ENCODE assay signal across 16 cellular contexts in the genomic region with DNA sequence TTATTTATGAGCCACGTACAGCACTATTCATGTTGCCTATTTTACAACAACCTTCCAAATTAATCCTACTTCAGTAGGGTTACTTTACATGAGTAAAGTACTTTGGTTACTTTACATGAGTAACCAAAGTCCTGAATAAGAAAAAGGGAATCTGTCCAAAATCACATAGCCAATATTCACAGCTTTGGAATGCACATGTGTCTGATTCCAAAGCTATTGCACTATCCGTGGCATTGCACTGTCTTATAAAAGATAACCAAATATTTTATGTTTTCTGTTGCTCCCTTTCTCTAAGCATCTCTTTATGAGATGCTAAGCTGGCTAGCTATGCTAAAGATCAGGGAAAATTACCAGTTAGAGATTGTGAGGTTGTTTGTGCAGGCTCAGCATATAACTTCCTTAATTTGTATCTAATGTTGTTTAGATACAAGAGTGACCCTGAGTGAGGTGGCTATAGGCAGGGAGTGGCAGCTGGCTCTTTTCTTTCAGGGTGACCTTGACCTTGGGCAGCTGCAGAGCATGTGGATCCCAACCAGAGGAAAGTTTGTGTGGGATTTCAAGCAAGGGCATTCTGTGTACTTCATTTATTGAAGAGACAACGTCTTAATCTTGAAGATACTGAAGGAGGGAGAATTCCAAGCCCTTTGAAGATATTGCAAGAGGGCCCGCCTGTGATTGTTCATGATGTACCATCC.
DNase-seq lines count a peak whose midpoint lies in the region; ATAC-seq and TF ChIP-seq lines count a peak whose summit lies in the region.
"Had no signal": no experiment of that assay in that cellular context is flagged by ENCODE, and none has a peak within 500 bp of the region (broad histone marks: within the 10 kb centered on the region; RNA-seq: fewer than 3 reads in every experiment).

No MANE protein-coding gene starts in this region.

- H3K27ac ChIP-seq in GM23248 (peak overlapping the region; percentile 74), suprapubic skin (no peak overlapping the region)
- H3K27ac ChIP-seq: esophagus squamous epithelium had no signal

- peak overlapping the region; percentile 65 for H3K4me2 ChIP-seq in GM23248 (ENCODE audit: unreplicated experiment)

- H3K9me3 ChIP-seq in GM23248 (ENCODE audit: low read depth) (no peaks in the 10 kb centered on the region), adipocyte (ENCODE audit: control insufficient read depth, low read length) (no peaks in the 10 kb centered on the region), suprapubic skin (no peaks in the 10 kb centered on the region)
- H3K9me3 ChIP-seq: esophagus squamous epithelium had no signal

- TF ChIP-seq POLR2A in suprapubic skin (IDR thresholded peaks at IDR 0.05) = no peak

- no peaks in the 10 kb centered on the region for H4K20me1 ChIP-seq in GM23248 (ENCODE audit: insufficient read depth)

- no peaks in the 10 kb centered on the region for H3K27me3 ChIP-seq in GM23248 (replicated peaks; ENCODE audit: insufficient read depth)
- no peaks in the 10 kb centered on the region for H3K27me3 ChIP-seq in adipocyte (replicated peaks; ENCODE audit: control insufficient read depth, insufficient read depth, low read length)
- no peaks in the 10 kb centered on the region for H3K27me3 ChIP-seq in suprapubic skin
- H3K27me3 ChIP-seq: esophagus squamous epithelium had no signal

- TF ChIP-seq EP300 in suprapubic skin (IDR thresholded peaks at IDR 0.05) = no peak

- peaks cover 26% of the 10 kb centered on the region for H3K4me1 ChIP-seq in GM23248 (ENCODE audit: insufficient read depth)
- peaks cover 14% of the 10 kb centered on the region for H3K4me1 ChIP-seq in adipocyte (ENCODE audit: control insufficient read depth, insufficient read depth, low read length)
- no peaks in the 10 kb centered on the region for H3K4me1 ChIP-seq in suprapubic skin
- H3K4me1 ChIP-seq: esophagus squamous epithelium had no signal

- H3K4me3 ChIP-seq in GM23248 (peak overlapping the region; percentile 18; the same call in 1 of the 2 replicates), adipocyte (ENCODE audit: low read length) (no peak overlapping the region), suprapubic skin (no peak overlapping the region)
- H3K4me3 ChIP-seq: esophagus squamous epithelium had no signal

- in situ Hi-C loops in GM23248 (cut with MboI) = no loop called here

- peaks cover 24% of the 10 kb centered on the region for H3F3A ChIP-seq in GM23248 (ENCODE audit: insufficient read depth)

- peak; percentile 15 for DNase-seq in 8988T
- DNase-seq in GM23248 = peak; percentile 94
- DNase-seq in adipocyte (ENCODE audit: low read depth) = peak; percentile 88
- DNase-seq in fibroblast of the conjunctiva (ENCODE audit: low read depth) = peak; percentile 75
- DNase-seq in SHP77 treated with DMSO at 0.1 percent for 48 hours (lab: John Stamatoyannopoulos, UW) = no peak
- no peak for DNase-seq in NCI-H2081 (lab: John Stamatoyannopoulos, UW)
- DNase-seq in suprapubic skin (ENCODE audit: low spot score in 2 of 2) = no peak
- DNase-seq: ACHN; activated naive CD8-positive, alpha-beta T cell treated with anti-CD3 and anti-CD28 coated beads for 36 hours; cortex of kidney; esophagus squamous epithelium; NCI-H1417 treated with DMSO at 0.1 percent for 48 hours; occipital lobe; OCI-M1; stimulated activated CD4-positive, alpha-beta T cell treated with anti-CD3 and anti-CD28 coated beads, Interleukin-12 subunit alpha, Interleukin-12 subunit beta, amount 100 ng/mL, for 4 hours had no signal

- no peak for ATAC-seq in HG02885 (IDR thresholded peaks at IDR 0.05; ENCODE audit: poor library complexity, unreplicated experiment)

- H3K36me3 ChIP-seq in GM23248 (ENCODE audit: low read depth) (no peaks in the 10 kb centered on the region), adipocyte (ENCODE audit: control insufficient read depth, insufficient read depth, low read length, severe bottlenecking) (no peaks in the 10 kb centered on the region), suprapubic skin (no peaks in the 10 kb centered on the region)
- H3K36me3 ChIP-seq: esophagus squamous epithelium had no signal

- H3K9me2 ChIP-seq in GM23248 (ENCODE audit: insufficient read depth) = no peaks in the 10 kb centered on the region

- peak overlapping the region; percentile 42; the same call in 1 of the 2 replicates for H2AFZ ChIP-seq in GM23248

- H3K79me2 ChIP-seq in GM23248 (ENCODE audit: insufficient read depth) = no peaks in the 10 kb centered on the region

- peak overlapping the region; percentile 24; the same call in 1 of the 2 replicates for H3K9ac ChIP-seq in GM23248
- peak overlapping the region; percentile 16 for H3K9ac ChIP-seq in adipocyte (ENCODE audit: low read length)

- 36 to 41% methylated on average over 4 of the region's 4 CpGs for WGBS in GM23248 (ENCODE audit: low coverage in 1 of 2, low lambda C conversion rate in 2 of 2, missing lambda C conversion rate in 2 of 2), 2 experiments
- 54% methylated on average over 4 of the region's 4 CpGs for WGBS in suprapubic skin

- no peak for TF ChIP-seq CTCF in suprapubic skin (IDR thresholded peaks at IDR 0.05)

Comparison
In these comparisons a context has a peak if more than half of its experiments do, and no peak if none do; other contexts are left out.
1. DNase-seq: peak in 8988T (single experiment), GM23248 (single experiment), adipocyte (single experiment) and fibroblast of the conjunctiva (single experiment); none in SHP77 treated with DMSO at 0.1 percent for 48 hours (single experiment), NCI-H2081 (0 of 2) and suprapubic skin (0 of 2).